Comparison of ENCODE assay signal across 13 cellular contexts in genomic region chr5:158858746-158859145, GRCh38.
DNase-seq lines count a peak whose midpoint lies in the region; ATAC-seq and TF ChIP-seq lines count a peak whose summit lies in the region.
"Had no signal": no experiment of that assay in that cellular context is flagged by ENCODE, and none has a peak within 500 bp of the region (broad histone marks: within the 10 kb centered on the region; RNA-seq: fewer than 3 reads in every experiment).

No MANE protein-coding gene starts in this region.

- H3K9me3 ChIP-seq in BLaER1 (no peaks in the 10 kb centered on the region), body of pancreas (no peaks in the 10 kb centered on the region)
- H3K9me3 ChIP-seq: BE2C, Caco-2, HAP-1 had no signal

- H3K27me3 ChIP-seq in BLaER1 (no peaks in the 10 kb centered on the region), body of pancreas (no peaks in the 10 kb centered on the region)
- H3K27me3 ChIP-seq: BE2C had no signal

- H3K27me3 Mint-ChIP-seq in activated B cell treated with CpG ODN at 0.5 μM for 24 hours: no peaks in the 10 kb centered on the region
- no peaks in the 10 kb centered on the region for H3K27me3 Mint-ChIP-seq in stimulated activated memory B cell treated with anti-CD40 and anti-IgM and Interleukin-4, amounts not matched to agents 10 μg/mL and 1 μg/mL and 100 μg/mL, for 72 hours

- TF ChIP-seq POLR2A in body of pancreas (IDR thresholded peaks at IDR 0.05): no peak

- DNase-seq in HEK293T (ENCODE audit: extremely low spot score): no peak
- no peak for DNase-seq in activated B cell treated with CpG ODN at 0.5 μM for 24 hours
- DNase-seq in body of pancreas: no peak
- DNase-seq in substantia nigra (lab: John Stamatoyannopoulos, UW): no peak
- DNase-seq: BE2C; Caco-2; CD8-positive, alpha-beta memory T cell; HFFc6 had no signal

- 88 to 89% methylated on average over 4 of the region's 4 CpGs for WGBS in body of pancreas, 2 donors

- peak overlapping the region; percentile 65 for H3K4me2 ChIP-seq in BLaER1

- H3K27ac ChIP-seq in BLaER1 (0 out of 2 replicates have a peak overlapping the region, but pooled peaks have one; percentile 5), body of pancreas (no peak overlapping the region), substantia nigra (ENCODE audit: low read depth, low read length, poor library complexity, severe bottlenecking) (no peak overlapping the region)

- POLR2A ChIA-PET in HEK293T (lab: Yijun Ruan, JAX) (no interaction called here), activated B cell treated with CpG ODN at 0.5 μM for 24 hours (lab: Charles Lee) (no interaction called here)

- ATAC-seq in activated B cell treated with CpG ODN at 0.5 μM for 24 hours (ENCODE audit: low read depth) (no peak), HG02973 (IDR thresholded peaks at IDR 0.05; ENCODE audit: unreplicated experiment) (no peak), body of pancreas (no peak)
- no peak for ATAC-seq in stimulated activated memory B cell treated with anti-CD40 and anti-IgM and Interleukin-4, amounts not matched to agents 10 μg/mL and 1 μg/mL and 100 μg/mL, for 72 hours
- ATAC-seq: HepG2 had no signal

- TF ChIP-seq CTCF in activated B cell treated with CpG ODN at 0.5 μM for 24 hours (IDR thresholded peaks at IDR 0.05) (no peak), body of pancreas (IDR thresholded peaks at IDR 0.05) (no peak)

- H3K4me3 ChIP-seq in BLaER1: no peak overlapping the region
- H3K4me3 ChIP-seq in body of pancreas: no peak overlapping the region
- H3K4me3 ChIP-seq: HAP-1 had no signal

- no peak overlapping the region for H3K4me3 Mint-ChIP-seq in activated B cell treated with CpG ODN at 0.5 μM for 24 hours
- H3K4me3 Mint-ChIP-seq in stimulated activated memory B cell treated with anti-CD40 and anti-IgM and Interleukin-4, amounts not matched to agents 10 μg/mL and 1 μg/mL and 100 μg/mL, for 72 hours: no peak overlapping the region
- H3K4me3 Mint-ChIP-seq: CD8-positive, alpha-beta memory T cell; HFFc6 had no signal

- peaks cover 98% of the 10 kb centered on the region for H3K36me3 ChIP-seq in BLaER1
- H3K36me3 ChIP-seq in body of pancreas (replicated peaks in 1 of 2; ENCODE audit: insufficient read depth in 1 of 2, low read depth in 2 of 2): no peaks in the 10 kb centered on the region
- H3K36me3 ChIP-seq: BE2C, HAP-1 had no signal

- peaks cover 83% of the 10 kb centered on the region for H3K4me1 Mint-ChIP-seq in activated B cell treated with CpG ODN at 0.5 μM for 24 hours
- peaks cover 71% of the 10 kb centered on the region for H3K4me1 Mint-ChIP-seq in stimulated activated memory B cell treated with anti-CD40 and anti-IgM and Interleukin-4, amounts not matched to agents 10 μg/mL and 1 μg/mL and 100 μg/mL, for 72 hours

- peaks cover 55% of the 10 kb centered on the region for H3K36me3 Mint-ChIP-seq in activated B cell treated with CpG ODN at 0.5 μM for 24 hours (ENCODE audit: low read depth)
- H3K36me3 Mint-ChIP-seq in stimulated activated memory B cell treated with anti-CD40 and anti-IgM and Interleukin-4, amounts not matched to agents 10 μg/mL and 1 μg/mL and 100 μg/mL, for 72 hours: peaks cover 42% of the 10 kb centered on the region
- H3K36me3 Mint-ChIP-seq: CD8-positive, alpha-beta memory T cell had no signal

- peak overlapping the region; percentile 51 for H3K27ac Mint-ChIP-seq in activated B cell treated with CpG ODN at 0.5 μM for 24 hours
- H3K27ac Mint-ChIP-seq in stimulated activated memory B cell treated with anti-CD40 and anti-IgM and Interleukin-4, amounts not matched to agents 10 μg/mL and 1 μg/mL and 100 μg/mL, for 72 hours: peak overlapping the region; percentile 64
- H3K27ac Mint-ChIP-seq: CD8-positive, alpha-beta memory T cell; HFFc6 had no signal

- H4K20me1 ChIP-seq in BLaER1: peaks cover 100% of the 10 kb centered on the region

- H3K9me3 Mint-ChIP-seq in activated B cell treated with CpG ODN at 0.5 μM for 24 hours: no peaks in the 10 kb centered on the region
- peaks cover 3% of the 10 kb centered on the region for H3K9me3 Mint-ChIP-seq in stimulated activated memory B cell treated with anti-CD40 and anti-IgM and Interleukin-4, amounts not matched to agents 10 μg/mL and 1 μg/mL and 100 μg/mL, for 72 hours
- H3K9me3 Mint-ChIP-seq: CD8-positive, alpha-beta memory T cell had no signal

- intact Hi-C loops in activated B cell treated with CpG ODN at 0.5 μM for 24 hours (cut with micrococcal nuclease): no loop called here
- intact Hi-C loops in body of pancreas (cut with DNase I): no loop called here

- H3K4me1 ChIP-seq in BLaER1 (peaks cover 98% of the 10 kb centered on the region), body of pancreas (no peaks in the 10 kb centered on the region)
- H3K4me1 ChIP-seq: BE2C, Caco-2 had no signal

- H3K9ac ChIP-seq in BLaER1: 0 out of 2 replicates have a peak overlapping the region, but pooled peaks have one; percentile 1

- CTCF ChIA-PET in HEK293T (lab: Yijun Ruan, JAX): no interaction called here
- CTCF ChIA-PET in activated B cell treated with CpG ODN at 0.5 μM for 24 hours (lab: Charles Lee): no interaction called here

TF ChIP-seq in HEK293T, 16 proteins besides CTCF, POLR2A, EP300 and RAD21:
- TF ChIP-seq PKNOX1 (IDR thresholded peaks at IDR 0.05): 0 out of 2 replicates have a peak, but pooled peaks have one; percentile 25
- no peak for TF ChIP-seq FOXM1 (IDR thresholded peaks at IDR 0.05; ENCODE audit: borderline replicate concordance)
